ENCODE assay signal across 8 cellular contexts in the genomic region with DNA sequence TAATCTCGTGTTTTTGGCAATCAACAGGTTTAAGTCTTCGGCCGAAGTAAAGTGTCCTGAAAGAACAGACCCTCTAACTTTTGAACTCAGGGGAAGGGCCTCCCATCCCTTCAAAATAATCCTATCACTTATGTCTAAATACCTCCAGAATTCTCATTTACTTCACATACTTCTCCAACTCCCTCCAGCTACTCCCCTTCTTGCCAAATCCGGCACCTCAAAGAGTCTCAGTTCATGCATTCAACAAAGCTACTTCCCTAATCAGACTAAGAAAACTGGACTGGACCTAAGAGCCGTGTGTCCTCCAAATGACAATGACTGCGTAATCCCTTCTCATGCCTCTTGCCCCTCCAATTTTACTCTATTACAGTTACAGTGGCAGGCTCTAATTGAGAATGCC. TPM values are rescaled to one million over a fixed set of nuclear protein-coding genes. Genes with fewer than 3 reads are reported as not detected.
DNase-seq lines count a peak whose midpoint lies in the region; ATAC-seq and TF ChIP-seq lines count a peak whose summit lies in the region.

No MANE protein-coding gene starts in this region.

- peak overlapping the region; percentile 100 for H3K9ac ChIP-seq in endodermal cell (ENCODE audit: extremely low read depth, low read length, poor library complexity, severe bottlenecking)
- H3K9ac ChIP-seq in rectal smooth muscle tissue (ENCODE audit: low read length) = no peak overlapping the region

- H3K27me3 ChIP-seq in Peyer's patch = no peaks in the 10 kb centered on the region
- no peaks in the 10 kb centered on the region for H3K27me3 ChIP-seq in endodermal cell (ENCODE audit: control insufficient read depth, insufficient read depth, low read length, poor library complexity, severe bottlenecking)
- no peaks in the 10 kb centered on the region for H3K27me3 ChIP-seq in rectal smooth muscle tissue (ENCODE audit: control insufficient read depth, insufficient read depth, low read length)

- H3K4me1 ChIP-seq in Peyer's patch (peaks cover 6 to 26% (median 11%) of the 10 kb centered on the region in 4 donors), endodermal cell (ENCODE audit: control insufficient read depth, insufficient read depth, low read length) (peaks cover 5% of the 10 kb centered on the region), rectal smooth muscle tissue (ENCODE audit: control insufficient read depth, insufficient read depth, low read length) (peaks cover 8% of the 10 kb centered on the region)

- WGBS in endodermal cell (ENCODE audit: insufficient coverage in 1 of 2, insufficient read length in 1 of 2), 2 experiments = 90 to 91% methylated on average over 5 to 6 of the region's 6 CpGs

- no peak for ATAC-seq in HG03565 (IDR thresholded peaks at IDR 0.05; ENCODE audit: unreplicated experiment)

- peak overlapping the region; percentile 99 for H3K27ac Mint-ChIP-seq in endodermal cell

- TF ChIP-seq POLR2A in Peyer's patch (IDR thresholded peaks at IDR 0.05) = no peak

- H3K4me3 Mint-ChIP-seq in endodermal cell = peak overlapping the region; percentile 97

- DNase-seq in Peyer's patch = no peak
- DNase-seq in endodermal cell = no peak
- no peak for DNase-seq in effector CD4-positive, alpha-beta T cell
- no peak for DNase-seq in HuH-7.5 (ENCODE audit: low spot score)
- no peak for DNase-seq in A172 (ENCODE audit: low spot score)

- H3K27ac ChIP-seq in Peyer's patch (peak overlapping the region in 1 of 4 donors; percentile 98), endodermal cell (ENCODE audit: low read depth, low read length) (no peak overlapping the region), rectal smooth muscle tissue (ENCODE audit: low read depth, low read length) (no peak overlapping the region)

- H3K36me3 ChIP-seq in Peyer's patch (peaks cover 0 to 36% (median 0%) of the 10 kb centered on the region in 3 donors), endodermal cell (ENCODE audit: control insufficient read depth, insufficient read depth, low read length) (peaks cover 40% of the 10 kb centered on the region), rectal smooth muscle tissue (ENCODE audit: control insufficient read depth, insufficient read depth, low read length) (peaks cover 9% of the 10 kb centered on the region)

- H3K9me3 Mint-ChIP-seq in endodermal cell = no peaks in the 10 kb centered on the region

- TF ChIP-seq CTCF in GM12875 (IDR thresholded peaks at IDR 0.05; ENCODE audit: borderline replicate concordance, insufficient read depth, low read depth, low read length) (no peak), Peyer's patch (IDR thresholded peaks at IDR 0.05) (no peak), endodermal cell (conservative IDR thresholded peaks at IDR 0.05) (no peak)

- peaks cover 26% of the 10 kb centered on the region for H3K36me3 Mint-ChIP-seq in endodermal cell (ENCODE audit: low read depth)

- peaks cover 17% of the 10 kb centered on the region for H3K4me1 Mint-ChIP-seq in endodermal cell

- H3K27me3 Mint-ChIP-seq in endodermal cell (ENCODE audit: insufficient read depth) = no peaks in the 10 kb centered on the region

- H3K4me3 ChIP-seq in GM12875 (ENCODE audit: low read depth, low read length) = peak overlapping the region; percentile 87
- peak overlapping the region; percentile 79 to 91 (median 84) for H3K4me3 ChIP-seq in Peyer's patch
- H3K4me3 ChIP-seq in endodermal cell (ENCODE audit: low read length) = peak overlapping the region; percentile 99
- H3K4me3 ChIP-seq in rectal smooth muscle tissue (ENCODE audit: low read length) = peak overlapping the region; percentile 96

- H3K9me3 ChIP-seq in Peyer's patch (no peaks in the 10 kb centered on the region), endodermal cell (ENCODE audit: control insufficient read depth, low read length) (no peaks in the 10 kb centered on the region)

RNA-seq across cellular contexts. Expression of a gene that starts 1.3 kb away (rescaled TPM):
- total RNA-seq in Peyer's patch (100 to 1,000 TPM in 3 of 4 donors, 10 to 100 TPM in 1; 76.7 to 168 (median 136) TPM), endodermal cell (100 to 1,000 TPM; 244 to 251 TPM)
- polyA plus RNA-seq in endodermal cell (2013, experiment 1 of 2) = 177 TPM
- 161 TPM for polyA plus RNA-seq in endodermal cell (2013, experiment 2 of 2)
- 153 and 155 TPM in 2 replicates for total RNA-seq in A172 (2014; rRNA removed; shearing (Covaris generic))

RNA-seq across cellular contexts. Expression of a gene that starts 1.4 kb away (rescaled TPM):
- total RNA-seq in Peyer's patch = 100 to 1,000 TPM; 172 to 755 (median 689) TPM
- total RNA-seq in endodermal cell = 100 to 1,000 TPM in 1 of 2 donors, 10 to 100 TPM in 1; 93.7 to 116 TPM
- 54.4 TPM for polyA plus RNA-seq in endodermal cell (2013, experiment 1 of 2)
- 47.1 TPM for polyA plus RNA-seq in endodermal cell (2013, experiment 2 of 2)
- 34.7 and 45.9 TPM in 2 replicates for total RNA-seq in A172 (2014; rRNA removed; shearing (Covaris generic))

RNA-seq across cellular contexts. Expression of a gene that starts 30.0 kb away (rescaled TPM):
- total RNA-seq in Peyer's patch (100 to 1,000 TPM in 1 of 4 donors, 10 to 100 TPM in 3; 75.9 to 112 (median 87.4) TPM), endodermal cell (10 to 100 TPM; 17.3 to 22.8 TPM)
- polyA plus RNA-seq in endodermal cell (2013, experiment 1 of 2) = 9.4 TPM
- polyA plus RNA-seq in endodermal cell (2013, experiment 2 of 2) = 10.8 TPM
- 37.1 and 45.0 TPM in 2 replicates for total RNA-seq in A172 (2014; rRNA removed; shearing (Covaris generic))

RNA-seq across cellular contexts. Expression of a gene that starts 30.5 kb away (rescaled TPM):
- 10 to 100 TPM; 44.7 to 63.5 (median 48.1) TPM for total RNA-seq in Peyer's patch
- total RNA-seq in endodermal cell = 10 to 100 TPM; 26.5 to 29.3 TPM
- polyA plus RNA-seq in endodermal cell (2013, experiment 1 of 2) = 48.2 TPM
- polyA plus RNA-seq in endodermal cell (2013, experiment 2 of 2) = 44.3 TPM
- 10.8 and 41.9 TPM in 2 replicates for total RNA-seq in A172 (2014; rRNA removed; shearing (Covaris generic))

RNA-seq across cellular contexts. Expression of a gene that starts 36.5 kb away (rescaled TPM):
- 1 to 10 TPM in 1 of 4 donors, under 1 TPM in 1, not detected in 2; 0.85 to 1.2 TPM for total RNA-seq in Peyer's patch
- total RNA-seq in endodermal cell = 10 to 100 TPM in 1 of 2 donors, 1 to 10 TPM in 1; 7.2 to 13.3 TPM
- 10.2 TPM for polyA plus RNA-seq in endodermal cell (2013, experiment 1 of 2)
- 8.3 TPM for polyA plus RNA-seq in endodermal cell (2013, experiment 2 of 2)
- 0.05 TPM in 1 of 2 replicates, not detected in the other for total RNA-seq in A172 (2014; rRNA removed; shearing (Covaris generic))
